ENCODE assay signal across 14 cellular contexts in the genomic region with DNA sequence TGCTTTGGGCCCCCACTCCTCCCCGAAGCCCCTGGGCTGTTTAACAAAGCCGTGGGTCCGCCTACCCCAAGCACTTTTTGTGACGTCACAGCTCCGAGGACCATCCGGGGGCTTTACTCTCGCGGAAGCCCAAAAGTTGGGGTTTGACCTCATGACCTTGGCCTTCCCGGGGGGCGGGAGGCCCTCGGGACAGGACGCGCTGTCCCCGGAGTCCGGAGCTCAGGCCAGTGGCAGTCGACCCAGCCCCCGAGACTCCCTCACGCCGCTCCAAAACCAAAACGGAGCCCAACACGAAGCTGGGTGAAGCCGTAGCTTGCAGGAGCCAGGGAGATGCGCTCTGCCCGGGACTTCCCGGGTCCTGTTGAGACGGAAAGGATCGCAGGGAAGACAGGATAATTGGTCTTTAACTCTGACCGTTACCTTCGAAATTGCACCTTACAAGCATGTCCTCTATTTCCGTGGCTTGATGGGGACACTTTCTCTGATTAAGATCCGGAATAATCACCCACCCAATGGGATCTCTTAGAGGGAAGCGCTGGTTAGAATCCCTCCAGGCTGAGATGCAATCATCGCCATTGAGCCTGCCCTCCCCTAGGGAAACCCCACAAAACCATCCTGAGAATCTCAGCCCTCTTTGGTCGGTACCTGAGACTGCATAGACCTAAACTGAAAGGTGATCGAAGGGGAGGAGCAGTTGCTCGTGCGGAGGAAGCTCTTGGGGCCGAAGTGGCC. TPM values are rescaled to one million over a fixed set of nuclear protein-coding genes. Genes with fewer than 3 reads are reported as not detected.
A peak's percentile ranks its signal among the peaks of the same experiment; 100 is the strongest.
DNase-seq lines count a peak whose midpoint lies in the region; ATAC-seq and TF ChIP-seq lines count a peak whose summit lies in the region.
"Had no signal": no experiment of that assay in that cellular context is flagged by ENCODE, and none has a peak within 500 bp of the region (broad histone marks: within the 10 kb centered on the region; RNA-seq: fewer than 3 reads in every experiment).

No MANE protein-coding gene starts in this region.

- H3K36me3 Mint-ChIP-seq in activated T-helper 1 cell treated with anti-CD3 and anti-CD28 coated beads, Interleukin-12 subunit alpha, Interleukin-12 subunit beta, Interleukin-2, Interleukin-4 antibody, amounts not matched to agents 30 ng/mL and 10 ng/mL and 1 ng/mL, durations not matched to agents 14 hours and 24 hours and 36 hours (ENCODE audit: low read depth): no peaks in the 10 kb centered on the region
- H3K36me3 Mint-ChIP-seq in progenitor cell of endocrine pancreas (ENCODE audit: insufficient read depth): no peaks in the 10 kb centered on the region

- H3K4me1 Mint-ChIP-seq in activated T-helper 1 cell treated with anti-CD3 and anti-CD28 coated beads, Interleukin-12 subunit alpha, Interleukin-12 subunit beta, Interleukin-2, Interleukin-4 antibody, amounts not matched to agents 30 ng/mL and 10 ng/mL and 1 ng/mL, durations not matched to agents 14 hours and 24 hours and 36 hours (ENCODE audit: low read depth): no peaks in the 10 kb centered on the region
- peaks cover 43% of the 10 kb centered on the region for H3K4me1 Mint-ChIP-seq in progenitor cell of endocrine pancreas (ENCODE audit: low read depth)

- H3K4me3 ChIP-seq in iPS-11a (ENCODE audit: low read depth, low read length) (peak overlapping the region; percentile 30), BE2C (ENCODE audit: low read depth, low read length) (no peak overlapping the region)

- H3K9me3 ChIP-seq in BE2C: no peaks in the 10 kb centered on the region

- no peaks in the 10 kb centered on the region for H3K36me3 ChIP-seq in BE2C

- peak overlapping the region; percentile 40 for H3K27ac Mint-ChIP-seq in activated T-helper 1 cell treated with anti-CD3 and anti-CD28 coated beads, Interleukin-12 subunit alpha, Interleukin-12 subunit beta, Interleukin-2, Interleukin-4 antibody, amounts not matched to agents 30 ng/mL and 10 ng/mL and 1 ng/mL, durations not matched to agents 14 hours and 24 hours and 36 hours
- H3K27ac Mint-ChIP-seq in progenitor cell of endocrine pancreas: peak overlapping the region; percentile 88
- H3K27ac Mint-ChIP-seq: activated CD4-positive, alpha-beta T cell treated with anti-CD3 and anti-CD28 coated beads, Interleukin-2, amount 10 ng/mL, durations not matched to agents 7 days and 5 days; activated T-cell treated with anti-CD3 and anti-CD28 coated beads, Interleukin-2, amount 50 U/mL, for 72 hours had no signal

- ATAC-seq in HG03442 (IDR thresholded peaks at IDR 0.05; ENCODE audit: unreplicated experiment): no peak
- ATAC-seq: activated T-cell treated with anti-CD3 and anti-CD28 coated beads, Interleukin-2, amount 50 U/mL, for 72 hours; esophagus mucosa; left colon had no signal

- no peak overlapping the region for H3K4me3 Mint-ChIP-seq in activated T-helper 1 cell treated with anti-CD3 and anti-CD28 coated beads, Interleukin-12 subunit alpha, Interleukin-12 subunit beta, Interleukin-2, Interleukin-4 antibody, amounts not matched to agents 30 ng/mL and 10 ng/mL and 1 ng/mL, durations not matched to agents 14 hours and 24 hours and 36 hours
- peak overlapping the region; percentile 80 for H3K4me3 Mint-ChIP-seq in progenitor cell of endocrine pancreas (ENCODE audit: low read depth)
- H3K4me3 Mint-ChIP-seq: activated CD4-positive, alpha-beta T cell treated with anti-CD3 and anti-CD28 coated beads, Interleukin-2, amount 10 ng/mL, durations not matched to agents 7 days and 5 days had no signal

- H3K9me3 Mint-ChIP-seq in activated T-helper 1 cell treated with anti-CD3 and anti-CD28 coated beads, Interleukin-12 subunit alpha, Interleukin-12 subunit beta, Interleukin-2, Interleukin-4 antibody, amounts not matched to agents 30 ng/mL and 10 ng/mL and 1 ng/mL, durations not matched to agents 14 hours and 24 hours and 36 hours: no peaks in the 10 kb centered on the region
- H3K9me3 Mint-ChIP-seq in progenitor cell of endocrine pancreas (ENCODE audit: low read depth): no peaks in the 10 kb centered on the region
- H3K9me3 Mint-ChIP-seq: activated CD4-positive, alpha-beta T cell treated with anti-CD3 and anti-CD28 coated beads, Interleukin-2, amount 10 ng/mL, durations not matched to agents 7 days and 5 days; activated T-cell treated with anti-CD3 and anti-CD28 coated beads, Interleukin-2, amount 50 U/mL, for 72 hours had no signal

- DNase-seq in GM13977 (ENCODE audit: low spot score) (peak; percentile 40), progenitor cell of endocrine pancreas (ENCODE audit: low spot score, unreplicated experiment) (no peak), BE2C (no peak), pons (ENCODE audit: low spot score) (no peak), iPS-NIHi11 (ENCODE audit: low spot score) (no peak)
- DNase-seq in activated T-helper 1 cell treated with anti-CD3 and anti-CD28 coated beads, Interleukin-12 subunit alpha, Interleukin-12 subunit beta, Interleukin-2, Interleukin-4 antibody, amounts not matched to agents 30 ng/mL and 10 ng/mL and 1 ng/mL, durations not matched to agents 14 hours and 24 hours and 36 hours (ENCODE audit: low spot score): no peak
- DNase-seq: activated CD4-positive, alpha-beta T cell treated with anti-CD3 and anti-CD28 coated beads, Interleukin-2, amount 10 ng/mL, durations not matched to agents 7 days and 5 days; activated T-cell treated with anti-CD3 and anti-CD28 coated beads, Interleukin-2, amount 50 U/mL, for 72 hours; left colon; NCI-H1694 had no signal

- H3K27me3 ChIP-seq in BE2C: peaks cover 19% of the 10 kb centered on the region

- H3K4me1 ChIP-seq in BE2C: peaks cover 3% of the 10 kb centered on the region; the same call in 1 of the 2 replicates

- intact Hi-C loops in activated T-helper 1 cell treated with anti-CD3 and anti-CD28 coated beads, Interleukin-12 subunit alpha, Interleukin-12 subunit beta, Interleukin-2, Interleukin-4 antibody, amounts not matched to agents 30 ng/mL and 10 ng/mL and 1 ng/mL, durations not matched to agents 14 hours and 24 hours and 36 hours (cut with micrococcal nuclease): loop anchor here (5.0 to 10.0 kb wide), 2 partner anchors 641 to 1479 kb away; no protein-coding TSS in a partner anchor

- in situ Hi-C loops in GM13977 (cut with MboI; ENCODE audit: low pct_unique_long_range_greater_than_20kb, low sequenced_read_pairs, unreplicated experiment): loop anchor here (25.0 kb wide), 1 partner anchor 421 kb away; no protein-coding TSS in a partner anchor

- TF ChIP-seq CTCF in GM13977 (IDR thresholded peaks at IDR 0.05; ENCODE audit: extremely low read depth, insufficient read depth, missing control alignments) (no peak), progenitor cell of endocrine pancreas (IDR thresholded peaks at IDR 0.05; ENCODE audit: unreplicated experiment) (no peak), BE2C (IDR thresholded peaks at IDR 0.05; ENCODE audit: low read depth, low read length) (no peak)

- peaks cover 49% of the 10 kb centered on the region for H3K27me3 Mint-ChIP-seq in activated T-helper 1 cell treated with anti-CD3 and anti-CD28 coated beads, Interleukin-12 subunit alpha, Interleukin-12 subunit beta, Interleukin-2, Interleukin-4 antibody, amounts not matched to agents 30 ng/mL and 10 ng/mL and 1 ng/mL, durations not matched to agents 14 hours and 24 hours and 36 hours (ENCODE audit: insufficient read depth)
- H3K27me3 Mint-ChIP-seq in progenitor cell of endocrine pancreas: peaks cover 29% of the 10 kb centered on the region

RNA-seq across cellular contexts. Expression of a gene that starts 4.9 kb away (rescaled TPM):
- not detected in 2 replicates for total RNA-seq in activated T-helper 1 cell treated with anti-CD3 and anti-CD28 coated beads, Interleukin-12 subunit alpha, Interleukin-12 subunit beta, Interleukin-2, Interleukin-4 antibody, amounts not matched to agents 30 ng/mL and 10 ng/mL and 1 ng/mL, durations not matched to agents 14 hours and 24 hours and 36 hours
- total RNA-seq in progenitor cell of endocrine pancreas: 190 and 219 TPM in 2 replicates
- polyA plus RNA-seq in BE2C (2012; ENCODE audit: insufficient read depth, insufficient read length, low read depth): 3.7 TPM
- total RNA-seq: activated CD4-positive, alpha-beta T cell treated with anti-CD3 and anti-CD28 coated beads, Interleukin-2, amount 10 ng/mL, durations not matched to agents 7 days and 5 days; activated T-cell treated with anti-CD3 and anti-CD28 coated beads, Interleukin-2, amount 50 U/mL, for 72 hours; pulmonary artery endothelial cell had no signal

Comparison
In these comparisons a context has a peak if more than half of its experiments do, and no peak if none do; other contexts are left out.
1. RNA of a gene that starts 4.9 kb away (total RNA-seq): 190 to 219 TPM in progenitor cell of endocrine pancreas; not detected in activated T-helper 1 cell treated with anti-CD3 and anti-CD28 coated beads, Interleukin-12 subunit alpha, Interleukin-12 subunit beta, Interleukin-2, Interleukin-4 antibody, amounts not matched to agents 30 ng/mL and 10 ng/mL and 1 ng/mL, durations not matched to agents 14 hours and 24 hours and 36 hours; every median in the first group is over 100 times any median in the second.